In the genomic region with DNA sequence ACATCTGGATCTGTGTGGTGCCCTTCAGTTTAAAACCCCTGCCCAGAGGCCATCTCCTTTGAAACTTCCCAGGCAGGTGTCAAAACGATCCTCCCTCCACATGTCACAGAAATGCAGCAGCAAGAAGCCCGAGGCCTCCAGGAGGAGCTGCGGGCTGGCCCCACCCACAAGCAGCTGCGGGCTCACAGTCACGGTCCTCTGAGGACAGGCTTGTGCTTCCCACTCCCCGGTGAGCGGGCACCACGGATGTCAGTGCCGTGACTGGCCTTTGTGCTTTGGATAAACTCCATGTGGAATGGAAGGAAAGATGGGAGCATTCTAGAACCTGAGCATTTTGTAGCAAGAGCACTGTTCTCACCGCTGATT, we compare ENCODE assay signal across 8 cellular contexts.
A peak's percentile ranks its signal among the peaks of the same experiment; 100 is the strongest.
DNase-seq lines count a peak whose midpoint lies in the region; ATAC-seq and TF ChIP-seq lines count a peak whose summit lies in the region.

No MANE protein-coding gene starts in this region.

- DNase-seq in NCI-H187 (lab: John Stamatoyannopoulos, UW) (peak; percentile 10 to 43), NCI-H187 treated with DMSO at 0.1 percent for 48 hours (lab: John Stamatoyannopoulos, UW) (no peak), RPMI8226 (peak; percentile 88), foreskin keratinocyte (peak in 1 of 2 donors; percentile 46), NCI-H226 (no peak), GM19238 (ENCODE audit: insufficient read length, low spot score) (no peak), GDM1 (lab: John Stamatoyannopoulos, UW) (no peak)

- H3K4me3 Mint-ChIP-seq in stimulated activated memory B cell treated with anti-CD40 and anti-IgM and Interleukin-4, amounts not matched to agents 10 μg/mL and 1 μg/mL and 100 μg/mL, for 72 hours: peak overlapping the region; percentile 60

- ATAC-seq in foreskin keratinocyte: peak; percentile 23
- ATAC-seq in stimulated activated memory B cell treated with anti-CD40 and anti-IgM and Interleukin-4, amounts not matched to agents 10 μg/mL and 1 μg/mL and 100 μg/mL, for 72 hours: no peak

- H3K4me1 Mint-ChIP-seq in stimulated activated memory B cell treated with anti-CD40 and anti-IgM and Interleukin-4, amounts not matched to agents 10 μg/mL and 1 μg/mL and 100 μg/mL, for 72 hours: peaks cover 68% of the 10 kb centered on the region

- no peaks in the 10 kb centered on the region for H3K27me3 Mint-ChIP-seq in stimulated activated memory B cell treated with anti-CD40 and anti-IgM and Interleukin-4, amounts not matched to agents 10 μg/mL and 1 μg/mL and 100 μg/mL, for 72 hours

- peak; percentile 35 for TF ChIP-seq CTCF in foreskin keratinocyte (conservative IDR thresholded peaks at IDR 0.05)

- no peaks in the 10 kb centered on the region for H3K27me3 ChIP-seq in foreskin keratinocyte

- H3K4me1 ChIP-seq in foreskin keratinocyte: peaks cover 11% of the 10 kb centered on the region

- H3K9me3 Mint-ChIP-seq in stimulated activated memory B cell treated with anti-CD40 and anti-IgM and Interleukin-4, amounts not matched to agents 10 μg/mL and 1 μg/mL and 100 μg/mL, for 72 hours: no peaks in the 10 kb centered on the region

- H3K36me3 Mint-ChIP-seq in stimulated activated memory B cell treated with anti-CD40 and anti-IgM and Interleukin-4, amounts not matched to agents 10 μg/mL and 1 μg/mL and 100 μg/mL, for 72 hours: no peaks in the 10 kb centered on the region

- peak overlapping the region; percentile 91 for H3K27ac ChIP-seq in foreskin keratinocyte

- H3K27ac Mint-ChIP-seq in stimulated activated memory B cell treated with anti-CD40 and anti-IgM and Interleukin-4, amounts not matched to agents 10 μg/mL and 1 μg/mL and 100 μg/mL, for 72 hours: peak overlapping the region; percentile 90

Comparison
In these comparisons a context has a peak if more than half of its experiments do, and no peak if none do; other contexts are left out.
1. DNase-seq: peak in NCI-H187 (2 of 2) and RPMI8226 (single experiment); none in NCI-H187 treated with DMSO at 0.1 percent for 48 hours (single experiment), NCI-H226 (single experiment), GM19238 (single experiment) and GDM1 (single experiment).